23 cellular contexts compared by ENCODE assay signal in the genomic region with DNA sequence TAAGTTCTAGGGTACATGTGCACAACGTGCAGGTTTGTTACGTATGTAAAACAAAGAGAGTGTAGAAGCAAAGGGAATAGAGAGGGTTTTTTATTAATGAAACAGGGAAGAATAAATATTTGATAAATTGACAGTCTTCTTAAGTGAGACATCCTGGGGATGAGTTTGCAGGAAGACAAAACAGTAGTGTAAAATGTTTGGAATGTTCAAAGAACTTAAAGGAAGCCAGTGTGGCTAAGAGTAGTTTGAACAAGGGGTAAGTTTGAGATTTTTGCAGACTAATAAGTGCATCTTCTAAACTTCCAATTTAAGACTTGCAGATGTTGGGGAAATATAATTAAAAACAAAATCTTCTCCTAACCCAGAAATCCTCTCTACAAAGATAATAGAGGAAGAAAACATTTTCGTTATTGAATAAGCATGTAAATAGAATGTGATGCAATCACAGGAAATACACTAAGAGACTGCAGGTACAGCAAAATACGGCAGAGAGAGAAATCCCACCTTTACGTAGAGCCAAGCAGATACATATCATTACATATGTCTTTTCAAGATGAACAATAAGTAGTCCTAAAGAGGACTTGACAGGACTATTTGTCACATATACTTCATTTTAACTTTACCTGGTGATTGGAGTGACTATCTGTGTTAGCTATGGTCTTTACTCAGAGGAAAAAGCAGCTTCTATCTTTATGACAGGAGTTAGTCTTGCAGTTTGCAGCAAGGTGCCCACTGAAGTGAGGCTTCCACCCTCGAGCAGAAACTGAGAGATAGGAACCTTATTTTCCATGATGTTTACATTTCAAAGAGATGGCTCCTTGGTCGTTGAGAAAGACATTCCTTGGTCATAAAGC.
DNase-seq lines count a peak whose midpoint lies in the region; ATAC-seq and TF ChIP-seq lines count a peak whose summit lies in the region.
"Had no signal": no experiment of that assay in that cellular context is flagged by ENCODE, and none has a peak within 500 bp of the region (broad histone marks: within the 10 kb centered on the region; RNA-seq: fewer than 3 reads in every experiment).

No MANE protein-coding gene starts in this region.

- no peaks in the 10 kb centered on the region for H4K20me1 ChIP-seq in IMR-90 (ENCODE audit: insufficient read depth, low read length)

- TF ChIP-seq CTCF in IMR-90 (conservative IDR thresholded peaks at IDR 0.05; ENCODE audit: low read depth, low read length) = no peak

- H2BK15ac ChIP-seq in IMR-90 (ENCODE audit: low read depth, low read length) = no peak overlapping the region

- no peaks in the 10 kb centered on the region for H3K4me1 ChIP-seq in IMR-90 (ENCODE audit: control insufficient read depth, insufficient read depth, low read length)
- H3K4me1 ChIP-seq in adipocyte (ENCODE audit: control insufficient read depth, insufficient read depth, low read length) = no peaks in the 10 kb centered on the region
- peaks cover 77% of the 10 kb centered on the region for H3K4me1 ChIP-seq in iPS-18a (ENCODE audit: control insufficient read depth, low read depth, low read length)

- no peak overlapping the region for H4K91ac ChIP-seq in IMR-90 (ENCODE audit: insufficient read depth, low read depth, low read length)

- DNase-seq in DMS53 (lab: John Stamatoyannopoulos, UW) (peak; percentile 15), IMR-90 (peak; percentile 1), adipocyte (ENCODE audit: low read depth) (peak; percentile 2), HUDEP-2 (lab: John Stamatoyannopoulos, UW; ENCODE audit: unreplicated experiment in 76 of 76) (no peak), AG20443 (ENCODE audit: low spot score) (no peak), AML-193 (lab: John Stamatoyannopoulos, UW) (no peak)
- DNase-seq: ACHN; activated CD8-positive, alpha-beta T cell treated with anti-CD3 and anti-CD28 coated beads for 36 hours; activated naive CD8-positive, alpha-beta T cell treated with anti-CD3 and anti-CD28 coated beads for 36 hours; foreskin fibroblast; hippocampal formation; Kasumi-1; left cardiac atrium; NCI-H1092; NCI-H2081 treated with DMSO at 0.1 percent for 48 hours; NCI-H526 treated with DMSO at 0.1 percent for 48 hours; SK-N-SH; stimulated activated CD4-positive, alpha-beta T cell treated with anti-CD3 and anti-CD28 coated beads, Interleukin-4, amount 100 ng/mL, for 4 hours; T-helper 9 cell had no signal

- BruUV-seq in IMR-90 (replicated peaks; lab: Mats Ljungman, UMichigan) = no TSS peak

- H3K9me3 ChIP-seq in IMR-90 (ENCODE audit: control insufficient read depth, insufficient read depth, low read length) = no peaks in the 10 kb centered on the region; the same call in 1 of the 2 replicates
- H3K9me3 ChIP-seq in adipocyte (ENCODE audit: control insufficient read depth, low read length) = peaks cover 9% of the 10 kb centered on the region
- no peaks in the 10 kb centered on the region for H3K9me3 ChIP-seq in iPS-18a (ENCODE audit: control insufficient read depth, low read depth, low read length)
- H3K9me3 ChIP-seq: SK-N-SH had no signal

- H3K36me3 ChIP-seq in IMR-90 (ENCODE audit: control insufficient read depth, insufficient read depth, low read length) (no peaks in the 10 kb centered on the region), adipocyte (ENCODE audit: control insufficient read depth, insufficient read depth, low read length, severe bottlenecking) (no peaks in the 10 kb centered on the region), iPS-18a (ENCODE audit: control insufficient read depth, low read depth, low read length) (no peaks in the 10 kb centered on the region)

- H3K9me1 ChIP-seq in IMR-90 (ENCODE audit: insufficient read depth, low read length) = no peaks in the 10 kb centered on the region

- H4K8ac ChIP-seq in IMR-90 (ENCODE audit: low read depth in 2 of 2, low read length in 2 of 2) = no peak overlapping the region

- H2BK120ac ChIP-seq in IMR-90 (ENCODE audit: low read depth, low read length) = peak overlapping the region; percentile 52

- no peak overlapping the region for H2BK5ac ChIP-seq in IMR-90 (ENCODE audit: low read depth, low read length, poor library complexity, severe bottlenecking)

- H2AK9ac ChIP-seq in IMR-90 (replicated peaks; ENCODE audit: low read depth, low read length, poor library complexity) = no peak overlapping the region

- POLR2A ChIA-PET in IMR-90 (lab: Charles Lee; ENCODE audit: unreplicated experiment) = no interaction called here

- H3K4me3 ChIP-seq in IMR-90 (ENCODE audit: insufficient read depth, low read depth, low read length) (no peak overlapping the region), adipocyte (ENCODE audit: low read length) (no peak overlapping the region), iPS-18a (ENCODE audit: low read length) (peak overlapping the region; percentile 55)
- H3K4me3 ChIP-seq: coronary artery, skin epidermis had no signal

- intact Hi-C loops in IMR-90 (cut with micrococcal nuclease) = no loop called here

- H3K9ac ChIP-seq in IMR-90 (ENCODE audit: low read depth, low read length) (no peak overlapping the region), adipocyte (ENCODE audit: low read length) (no peak overlapping the region), iPS-18a (ENCODE audit: low read length) (peak overlapping the region; percentile 61)
- H3K9ac ChIP-seq: SK-N-SH had no signal

- dilution Hi-C loops in IMR-90 (cut with HindIII; ENCODE audit: low sequenced_read_pairs, unreplicated experiment) = no loop called here

- no peak overlapping the region for H3K23ac ChIP-seq in IMR-90 (ENCODE audit: low read depth, low read length)

- 49% methylated on average over 2 of the region's 7 CpGs; no CpG with 5 or more reads in 1 of the 2 experiments for WGBS in IMR-90 (ENCODE audit: extremely low coverage in 2 of 2, insufficient read length in 1 of 2), 2 experiments

- H2BK20ac ChIP-seq in IMR-90 (ENCODE audit: low read depth, low read length) = peak overlapping the region; percentile 49

- H2AFZ ChIP-seq in IMR-90 (replicated peaks; ENCODE audit: low read length, poor library complexity) = no peak overlapping the region

- H3K27ac ChIP-seq in IMR-90 (ENCODE audit: insufficient read depth, low read length) = no peak overlapping the region
- peak overlapping the region; percentile 67 for H3K27ac ChIP-seq in iPS-18a (ENCODE audit: low read length)
- H3K27ac ChIP-seq: coronary artery, skin epidermis had no signal

- no peak for TF ChIP-seq RAD21 in IMR-90 (IDR thresholded peaks at IDR 0.05; ENCODE audit: low read length)

- ATAC-seq in IMR-90 (ENCODE audit: low read depth) (no peak; the same call in 1 of the 2 replicates), HG03342 (IDR thresholded peaks at IDR 0.05; ENCODE audit: unreplicated experiment) (no peak)
- ATAC-seq: activated CD8-positive, alpha-beta T cell treated with anti-CD3 and anti-CD28 coated beads for 36 hours; left cardiac atrium had no signal

- no peak overlapping the region; the same call in 1 of the 2 replicates for H3K4ac ChIP-seq in IMR-90 (ENCODE audit: low read depth, low read length)

- H3K79me1 ChIP-seq in IMR-90 (ENCODE audit: low read depth in 1 of 2, low read length in 2 of 2) = no peaks in the 10 kb centered on the region

- no peak overlapping the region for H2AK5ac ChIP-seq in IMR-90 (ENCODE audit: low read depth, low read length)

- H3K27me3 ChIP-seq in IMR-90 (ENCODE audit: control insufficient read depth, insufficient read depth, low read length) (no peaks in the 10 kb centered on the region), adipocyte (replicated peaks; ENCODE audit: control insufficient read depth, insufficient read depth, low read length) (peaks cover 3% of the 10 kb centered on the region), iPS-18a (ENCODE audit: control insufficient read depth, insufficient read depth, low read length) (peaks cover 7% of the 10 kb centered on the region)

- H3K18ac ChIP-seq in IMR-90 (ENCODE audit: low read depth, low read length) = no peak overlapping the region

- in situ Hi-C loops in IMR-90 (cut with MboI; ENCODE audit: low sequenced_read_pairs) = no loop called here

- H3K56ac ChIP-seq in IMR-90 (ENCODE audit: extremely low read depth, insufficient read depth, low read length) = no peak overlapping the region

- H3K4me2 ChIP-seq in IMR-90 (ENCODE audit: low read depth, low read length) = no peak overlapping the region
- H3K4me2 ChIP-seq: SK-N-SH had no signal

- CTCF ChIA-PET in IMR-90 (lab: Yijun Ruan, JAX) = no interaction called here

- H4K5ac ChIP-seq in IMR-90 (ENCODE audit: low read depth, low read length) = no peak overlapping the region

- no peak for TF ChIP-seq POLR2A in IMR-90 (IDR thresholded peaks at IDR 0.05; ENCODE audit: low read depth, low read length)

- H3K14ac ChIP-seq in IMR-90 (replicated peaks; ENCODE audit: low read depth, low read length) = no peak overlapping the region

TF ChIP-seq in IMR-90, 13 proteins besides CTCF, POLR2A, EP300 and RAD21:
- TF ChIP-seq CEBPB (IDR thresholded peaks at IDR 0.05; ENCODE audit: low read depth, low read length) (peak; percentile 69), NFE2L2 (IDR thresholded peaks at IDR 0.05; ENCODE audit: low read depth, low read length) (no peak)

Comparison
In these comparisons a context has a peak if more than half of its experiments do, and no peak if none do; other contexts are left out.
1. DNase-seq: peak in DMS53 (single experiment), IMR-90 (single experiment) and adipocyte (single experiment); none in HUDEP-2 (0 of 76), AG20443 (single experiment) and AML-193 (0 of 2).